Comparison of ENCODE assay signal across 11 cellular contexts in the genomic region with DNA sequence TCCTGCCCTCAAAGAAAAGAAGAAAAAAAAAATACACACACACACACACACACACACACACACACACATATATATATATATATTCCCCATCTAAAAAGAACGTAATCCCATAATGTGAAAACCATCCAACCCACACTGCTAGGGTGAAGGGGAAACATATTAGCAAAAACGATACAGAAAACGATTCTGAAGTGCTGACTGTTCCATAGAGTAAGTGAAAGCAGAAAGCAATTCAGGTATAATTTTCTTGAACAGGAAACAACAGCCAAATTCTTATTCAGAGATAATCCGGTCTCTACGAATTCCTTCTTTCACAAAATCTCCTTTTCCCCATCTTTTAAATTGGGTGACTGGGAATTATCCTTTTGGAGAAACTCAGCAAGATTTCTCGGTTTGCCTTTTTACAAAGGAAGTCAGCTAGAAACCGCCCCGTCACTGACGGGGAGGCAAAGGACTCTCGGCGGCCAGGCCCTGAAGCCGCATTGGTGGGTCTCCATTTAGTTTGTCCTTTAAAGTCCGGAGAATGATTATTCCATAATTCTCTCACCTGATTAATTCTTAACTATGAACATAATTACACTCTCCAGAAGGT.
DNase-seq lines count a peak whose midpoint lies in the region; ATAC-seq and TF ChIP-seq lines count a peak whose summit lies in the region.
"Had no signal": no experiment of that assay in that cellular context is flagged by ENCODE, and none has a peak within 500 bp of the region (broad histone marks: within the 10 kb centered on the region; RNA-seq: fewer than 3 reads in every experiment).

No MANE protein-coding gene starts in this region.

- H3K4me1 ChIP-seq in muscle layer of duodenum (ENCODE audit: control insufficient read depth in 1 of 2, insufficient read depth in 2 of 2, low read length in 2 of 2), result no peaks in the 10 kb centered on the region
- H3K4me1 ChIP-seq in upper lobe of left lung, result peaks cover 0 to 5% (median 1%) of the 10 kb centered on the region in 4 donors

- H3K27me3 ChIP-seq in muscle layer of duodenum (ENCODE audit: low read depth, low read length), result no peaks in the 10 kb centered on the region
- H3K27me3 ChIP-seq in upper lobe of left lung, result peaks cover 0 to 8% (median 0%) of the 10 kb centered on the region in 4 donors

- 29 to 35% methylated on average over 13 of the region's 13 CpGs for WGBS in upper lobe of left lung, 2 donors

- H3K27ac ChIP-seq in muscle layer of duodenum (ENCODE audit: low read length) (peak overlapping the region; percentile 7), upper lobe of left lung (no peak overlapping the region)
- H3K27ac ChIP-seq: KMS-11 had no signal

- H3K9me3 ChIP-seq in muscle layer of duodenum (ENCODE audit: control insufficient read depth in 1 of 2, low read length in 2 of 2) (no peaks in the 10 kb centered on the region), upper lobe of left lung (no peaks in the 10 kb centered on the region)

- peak overlapping the region; percentile 25 for H3K4me3 ChIP-seq in fibroblast of mammary gland (ENCODE audit: control insufficient read depth, low read depth, low read length)
- H3K4me3 ChIP-seq in muscle layer of duodenum (ENCODE audit: low read depth in 1 of 2, low read length in 2 of 2), result peak overlapping the region; percentile 40 to 60
- peak overlapping the region in 3 of 4 donors; percentile 15 to 36 (median 22) for H3K4me3 ChIP-seq in upper lobe of left lung

- H3K36me3 ChIP-seq in muscle layer of duodenum (ENCODE audit: control insufficient read depth in 1 of 2, insufficient read depth in 2 of 2, low read length in 2 of 2) (no peaks in the 10 kb centered on the region), upper lobe of left lung (no peaks in the 10 kb centered on the region)

- ATAC-seq in upper lobe of left lung (ENCODE audit: low FRiP score in 2 of 2), result peak in 1 of 2 donors; percentile 56
- ATAC-seq in activated CD4-positive, CD25-positive, alpha-beta regulatory T cell treated with anti-CD3 and anti-CD28 coated beads, Interleukin-2, amount 50 U/mL, for 24 hours, result no peak
- ATAC-seq in GM18498 (IDR thresholded peaks at IDR 0.05; ENCODE audit: unreplicated experiment), result no peak
- ATAC-seq: activated naive CD8-positive, alpha-beta T cell treated with anti-CD3 and anti-CD28 coated beads, Interleukin-2, amount 50 U/mL, for 24 hours had no signal

- DNase-seq in NCI-H1105 (lab: John Stamatoyannopoulos, UW) (peak; percentile 18), NCI-H1105 treated with DMSO at 0.1 percent for 48 hours (lab: John Stamatoyannopoulos, UW) (no peak), fibroblast of mammary gland (ENCODE audit: low read depth) (no peak), upper lobe of left lung (no peak), kidney glomerular epithelial cell (lab: John Stamatoyannopoulos, UW) (no peak)
- DNase-seq: activated naive CD8-positive, alpha-beta T cell treated with anti-CD3 and anti-CD28 coated beads, Interleukin-2, amount 50 U/mL, for 24 hours; OCI-M1 had no signal

- TF ChIP-seq EP300 in upper lobe of left lung (IDR thresholded peaks at IDR 0.05), result no peak

- no peak for TF ChIP-seq CTCF in fibroblast of mammary gland (conservative IDR thresholded peaks at IDR 0.05; ENCODE audit: control insufficient read depth, insufficient read depth, low read depth, low read length)
- no peak for TF ChIP-seq CTCF in upper lobe of left lung (IDR thresholded peaks at IDR 0.05)

- TF ChIP-seq POLR2A in upper lobe of left lung (IDR thresholded peaks at IDR 0.05), result no peak
